Comparison of ENCODE assay signal across 8 cellular contexts in genomic region chr17:28807925-28808641, GRCh38. TPM values are rescaled to one million over a fixed set of nuclear protein-coding genes. Genes with fewer than 3 reads are reported as not detected.
DNase-seq lines count a peak whose midpoint lies in the region; ATAC-seq and TF ChIP-seq lines count a peak whose summit lies in the region.

No MANE protein-coding gene starts in this region.

- peaks cover 50% of the 10 kb centered on the region for H3K4me1 Mint-ChIP-seq in activated naive CD4-positive, alpha-beta T cell treated with anti-CD3 and anti-CD28 coated beads, Interleukin-2, amount 50 U/mL, for 24 hours
- peaks cover 29% of the 10 kb centered on the region for H3K4me1 Mint-ChIP-seq in activated naive CD4-positive, alpha-beta T cell treated with anti-CD3 and anti-CD28 coated beads, Interleukin-2, amount 10 ng/mL, durations not matched to agents 7 days and 5 days
- peaks cover 26% of the 10 kb centered on the region for H3K4me1 Mint-ChIP-seq in nephron
- peaks cover 22% of the 10 kb centered on the region for H3K4me1 Mint-ChIP-seq in activated CD8-positive, alpha-beta memory T cell treated with anti-CD3 and anti-CD28 coated beads, Interleukin-2, amount 10 ng/mL, durations not matched to agents 7 days and 5 days

- DNase-seq in activated naive CD4-positive, alpha-beta T cell treated with anti-CD3 and anti-CD28 coated beads, Interleukin-2, amount 10 ng/mL, durations not matched to agents 7 days and 5 days, result no peak
- DNase-seq in D341Med (ENCODE audit: low spot score) (no peak), GM19240 (ENCODE audit: insufficient read length, low spot score) (no peak)
- no peak for DNase-seq in activated CD8-positive, alpha-beta memory T cell treated with anti-CD3 and anti-CD28 coated beads, Interleukin-2, amount 10 ng/mL, durations not matched to agents 7 days and 5 days

- H3K4me3 ChIP-seq in endocrine pancreas (ENCODE audit: control insufficient read depth, insufficient read depth, low read length), result peak overlapping the region; percentile 30

- peak overlapping the region; percentile 90 for H3K27ac Mint-ChIP-seq in activated naive CD4-positive, alpha-beta T cell treated with anti-CD3 and anti-CD28 coated beads, Interleukin-2, amount 50 U/mL, for 24 hours
- H3K27ac Mint-ChIP-seq in activated naive CD4-positive, alpha-beta T cell treated with anti-CD3 and anti-CD28 coated beads, Interleukin-2, amount 10 ng/mL, durations not matched to agents 7 days and 5 days, result no peak overlapping the region
- H3K27ac Mint-ChIP-seq in nephron, result peak overlapping the region; percentile 75 to 90 (median 78)
- no peak overlapping the region for H3K27ac Mint-ChIP-seq in activated CD8-positive, alpha-beta memory T cell treated with anti-CD3 and anti-CD28 coated beads, Interleukin-2, amount 10 ng/mL, durations not matched to agents 7 days and 5 days

- no peak overlapping the region for H3K9ac ChIP-seq in endocrine pancreas (ENCODE audit: control insufficient read depth, insufficient read depth, low read length)

- no peaks in the 10 kb centered on the region for H3K36me3 ChIP-seq in endocrine pancreas (ENCODE audit: control insufficient read depth, insufficient read depth, low read length)

- H3K4me3 Mint-ChIP-seq in activated naive CD4-positive, alpha-beta T cell treated with anti-CD3 and anti-CD28 coated beads, Interleukin-2, amount 50 U/mL, for 24 hours, result peak overlapping the region; percentile 16
- H3K4me3 Mint-ChIP-seq in activated naive CD4-positive, alpha-beta T cell treated with anti-CD3 and anti-CD28 coated beads, Interleukin-2, amount 10 ng/mL, durations not matched to agents 7 days and 5 days, result no peak overlapping the region
- peak overlapping the region in 2 of 3 experiments; percentile 26 to 47 for H3K4me3 Mint-ChIP-seq in nephron
- no peak overlapping the region for H3K4me3 Mint-ChIP-seq in activated CD8-positive, alpha-beta memory T cell treated with anti-CD3 and anti-CD28 coated beads, Interleukin-2, amount 10 ng/mL, durations not matched to agents 7 days and 5 days

- no peaks in the 10 kb centered on the region for H3K27me3 Mint-ChIP-seq in activated naive CD4-positive, alpha-beta T cell treated with anti-CD3 and anti-CD28 coated beads, Interleukin-2, amount 50 U/mL, for 24 hours
- H3K27me3 Mint-ChIP-seq in activated naive CD4-positive, alpha-beta T cell treated with anti-CD3 and anti-CD28 coated beads, Interleukin-2, amount 10 ng/mL, durations not matched to agents 7 days and 5 days, result no peaks in the 10 kb centered on the region
- no peaks in the 10 kb centered on the region for H3K27me3 Mint-ChIP-seq in nephron (ENCODE audit: low read depth)
- H3K27me3 Mint-ChIP-seq in activated CD8-positive, alpha-beta memory T cell treated with anti-CD3 and anti-CD28 coated beads, Interleukin-2, amount 10 ng/mL, durations not matched to agents 7 days and 5 days, result no peaks in the 10 kb centered on the region

- ATAC-seq in activated CD8-positive, alpha-beta memory T cell treated with anti-CD3 and anti-CD28 coated beads, Interleukin-2, amount 10 ng/mL, durations not matched to agents 7 days and 5 days, result no peak

- peaks cover 5% of the 10 kb centered on the region for H3K36me3 Mint-ChIP-seq in activated naive CD4-positive, alpha-beta T cell treated with anti-CD3 and anti-CD28 coated beads, Interleukin-2, amount 50 U/mL, for 24 hours
- peaks cover 16% of the 10 kb centered on the region for H3K36me3 Mint-ChIP-seq in activated naive CD4-positive, alpha-beta T cell treated with anti-CD3 and anti-CD28 coated beads, Interleukin-2, amount 10 ng/mL, durations not matched to agents 7 days and 5 days
- H3K36me3 Mint-ChIP-seq in nephron (ENCODE audit: low read depth), result peaks cover 26% of the 10 kb centered on the region
- peaks cover 10% of the 10 kb centered on the region for H3K36me3 Mint-ChIP-seq in activated CD8-positive, alpha-beta memory T cell treated with anti-CD3 and anti-CD28 coated beads, Interleukin-2, amount 10 ng/mL, durations not matched to agents 7 days and 5 days

- no peaks in the 10 kb centered on the region for H3K9me3 Mint-ChIP-seq in activated naive CD4-positive, alpha-beta T cell treated with anti-CD3 and anti-CD28 coated beads, Interleukin-2, amount 50 U/mL, for 24 hours
- no peaks in the 10 kb centered on the region for H3K9me3 Mint-ChIP-seq in activated naive CD4-positive, alpha-beta T cell treated with anti-CD3 and anti-CD28 coated beads, Interleukin-2, amount 10 ng/mL, durations not matched to agents 7 days and 5 days
- no peaks in the 10 kb centered on the region for H3K9me3 Mint-ChIP-seq in nephron
- H3K9me3 Mint-ChIP-seq in activated CD8-positive, alpha-beta memory T cell treated with anti-CD3 and anti-CD28 coated beads, Interleukin-2, amount 10 ng/mL, durations not matched to agents 7 days and 5 days (ENCODE audit: low read depth), result no peaks in the 10 kb centered on the region

- TF ChIP-seq CTCF in nephron (IDR thresholded peaks at IDR 0.05; ENCODE audit: unreplicated experiment in 3 of 3), result no peak

- CTCF ChIA-PET in activated naive CD4-positive, alpha-beta T cell treated with anti-CD3 and anti-CD28 coated beads, Interleukin-2, amount 10 ng/mL, durations not matched to agents 7 days and 5 days (lab: Charles Lee), result interaction anchor here (0.8 kb wide), 1 partner anchor 270 kb away, joined by 3 read pairs; no protein-coding TSS in a partner anchor
- CTCF ChIA-PET in activated CD8-positive, alpha-beta memory T cell treated with anti-CD3 and anti-CD28 coated beads, Interleukin-2, amount 10 ng/mL, durations not matched to agents 7 days and 5 days (lab: Charles Lee), result interaction anchor here (0.9 to 1.8 kb wide), 4 partner anchors 45 to 81 kb away, joined by 3 to 6 read pairs (median 3); no protein-coding TSS in a partner anchor

- no peaks in the 10 kb centered on the region for H3K27me3 ChIP-seq in endocrine pancreas (ENCODE audit: control insufficient read depth, insufficient read depth, low read length)

- H3K9me3 ChIP-seq in endocrine pancreas (ENCODE audit: control insufficient read depth, low read length), result no peaks in the 10 kb centered on the region

- peaks cover 16% of the 10 kb centered on the region for H3K4me1 ChIP-seq in endocrine pancreas (ENCODE audit: control insufficient read depth, insufficient read depth, low read length)

TF ChIP-seq in PFSK-1, 5 proteins besides CTCF, POLR2A, EP300 and RAD21:
- TF ChIP-seq TAF1 (IDR thresholded peaks at IDR 0.05; ENCODE audit: borderline replicate concordance, insufficient read depth, low read length), result no peak
- 0 out of 2 replicates have a peak, but pooled peaks have one; percentile 76 for TF ChIP-seq SIN3A (IDR thresholded peaks at IDR 0.05; ENCODE audit: borderline replicate concordance, insufficient read depth, low read length)
- no peak for TF ChIP-seq POLR2AphosphoS5 (IDR thresholded peaks at IDR 0.05; ENCODE audit: low read depth, low read length)
- TF ChIP-seq REST (IDR thresholded peaks at IDR 0.05; ENCODE audit: insufficient read depth in 1 of 2, low read depth in 2 of 2, low read length in 2 of 2), result no peak
- no peak for TF ChIP-seq FOXP2 (optimal IDR thresholded peaks at IDR 0.05; ENCODE audit: borderline replicate concordance, extremely low read depth, extremely low read length, insufficient read depth)

RNA-seq across cellular contexts. Expression of gene FAM222B, which starts 34.5 kb away (rescaled TPM):
- polyA plus RNA-seq in PFSK-1 (2012; ENCODE audit: insufficient read length, low read depth), result 16.7 TPM
- total RNA-seq in activated CD8-positive, alpha-beta memory T cell treated with anti-CD3 and anti-CD28 coated beads, Interleukin-2, amount 10 ng/mL, durations not matched to agents 7 days and 5 days, result 10 to 100 TPM; 14.5 to 19.6 TPM

RNA-seq across cellular contexts. Expression of gene ERAL1, which starts 46.7 kb away (rescaled TPM):
- polyA plus RNA-seq in PFSK-1 (2012; ENCODE audit: insufficient read length, low read depth), result 83.1 TPM
- 10 to 100 TPM; 46.1 to 50.6 TPM for total RNA-seq in activated CD8-positive, alpha-beta memory T cell treated with anti-CD3 and anti-CD28 coated beads, Interleukin-2, amount 10 ng/mL, durations not matched to agents 7 days and 5 days

Comparison
In these comparisons a context has a peak if more than half of its experiments do, and no peak if none do; other contexts are left out.
1. H3K27ac Mint-ChIP-seq: peak in activated naive CD4-positive, alpha-beta T cell treated with anti-CD3 and anti-CD28 coated beads, Interleukin-2, amount 50 U/mL, for 24 hours (single experiment) and nephron (3 of 3); none in activated naive CD4-positive, alpha-beta T cell treated with anti-CD3 and anti-CD28 coated beads, Interleukin-2, amount 10 ng/mL, durations not matched to agents 7 days and 5 days (single experiment) and activated CD8-positive, alpha-beta memory T cell treated with anti-CD3 and anti-CD28 coated beads, Interleukin-2, amount 10 ng/mL, durations not matched to agents 7 days and 5 days (single experiment).
2. H3K4me3 Mint-ChIP-seq: peak in activated naive CD4-positive, alpha-beta T cell treated with anti-CD3 and anti-CD28 coated beads, Interleukin-2, amount 50 U/mL, for 24 hours (single experiment) and nephron (2 of 3); none in activated naive CD4-positive, alpha-beta T cell treated with anti-CD3 and anti-CD28 coated beads, Interleukin-2, amount 10 ng/mL, durations not matched to agents 7 days and 5 days (single experiment) and activated CD8-positive, alpha-beta memory T cell treated with anti-CD3 and anti-CD28 coated beads, Interleukin-2, amount 10 ng/mL, durations not matched to agents 7 days and 5 days (single experiment).